ENCODE assay signal across 23 cellular contexts in genomic region chr3:60514085-60514649, GRCh38.
"Had no signal": no experiment of that assay in that cellular context is flagged by ENCODE, and none has a peak within 500 bp of the region (broad histone marks: within the 10 kb centered on the region; RNA-seq: fewer than 3 reads in every experiment).

No MANE protein-coding gene starts in this region.

- H3K4me1 ChIP-seq: adrenal gland, Peyer's patch, SJCRH30 had no signal

- H3K27ac Mint-ChIP-seq: activated CD8-positive, alpha-beta T cell treated with anti-CD3 and anti-CD28 coated beads, Interleukin-2, amount 10 ng/mL, durations not matched to agents 7 days and 5 days; activated naive CD8-positive, alpha-beta T cell treated with anti-CD3 and anti-CD28 coated beads, Interleukin-2, amount 10 ng/mL, durations not matched to agents 7 days and 5 days; T-helper 17 cell; WTC11 had no signal

- H3K36me3 ChIP-seq: adrenal gland, Peyer's patch, SJCRH30 had no signal

- H3K9me3 ChIP-seq: Peyer's patch, SJCRH30 had no signal

- H3K4me3 ChIP-seq: adrenal gland, Peyer's patch, SJCRH30 had no signal

- ATAC-seq: activated CD8-positive, alpha-beta T cell treated with anti-CD3 and anti-CD28 coated beads, Interleukin-2, amount 10 ng/mL, durations not matched to agents 7 days and 5 days; T-helper 17 cell; WTC11 had no signal

- H3K36me3 Mint-ChIP-seq: activated naive CD8-positive, alpha-beta T cell treated with anti-CD3 and anti-CD28 coated beads, Interleukin-2, amount 10 ng/mL, durations not matched to agents 7 days and 5 days; WTC11 had no signal

- H3K27me3 ChIP-seq: adrenal gland, Peyer's patch, SJCRH30 had no signal

- H3K4me1 Mint-ChIP-seq: activated naive CD8-positive, alpha-beta T cell treated with anti-CD3 and anti-CD28 coated beads, Interleukin-2, amount 10 ng/mL, durations not matched to agents 7 days and 5 days; T-helper 17 cell had no signal

- H3K9ac ChIP-seq: KMS-11 had no signal

- H3K4me2 ChIP-seq: KMS-11 had no signal

- H3K27me3 Mint-ChIP-seq: activated naive CD8-positive, alpha-beta T cell treated with anti-CD3 and anti-CD28 coated beads, Interleukin-2, amount 10 ng/mL, durations not matched to agents 7 days and 5 days had no signal

- H3K27ac ChIP-seq: adrenal gland, KMS-11, Peyer's patch, RWPE1, SJCRH30 had no signal

- DNase-seq: activated CD4-positive, alpha-beta T cell treated with anti-CD3 and anti-CD28 coated beads for 48 hours; activated CD4-positive, alpha-beta T cell treated with anti-CD3 and anti-CD28 coated beads, Interleukin-2, amount 50 U/mL, for 4 hours; activated CD4-positive, CD25-positive, alpha-beta regulatory T cell treated with anti-CD3 and anti-CD28 coated beads, Interleukin-2, amount 50 U/mL, for 72 hours; activated CD8-positive, alpha-beta memory T cell treated with anti-CD3 and anti-CD28 coated beads, Interleukin-2, amount 50 U/mL, for 48 hours; activated CD8-positive, alpha-beta T cell treated with anti-CD3 and anti-CD28 coated beads, Interleukin-2, amount 10 ng/mL, durations not matched to agents 7 days and 5 days; activated naive CD4-positive, alpha-beta T cell treated with anti-CD3 and anti-CD28 coated beads, Interleukin-2, amount 50 U/mL, for 16 hours; activated naive CD8-positive, alpha-beta T cell treated with anti-CD3 and anti-CD28 coated beads, Interleukin-2, amount 10 ng/mL, durations not matched to agents 7 days and 5 days; activated T-cell treated with anti-CD3 and anti-CD28 coated beads, Interleukin-2, amount 50 U/mL, for 1 hour; adrenal gland; anterior cingulate cortex; NCI-H1092; NCI-H1417; NCI-H1694 treated with DMSO at 0.1 percent for 48 hours; NCI-H2081; NCI-H226; Peyer's patch; Right ventricle myocardium superior; SJCRH30; T-helper 17 cell; T-helper 9 cell had no signal

- H3K4me3 Mint-ChIP-seq: activated CD8-positive, alpha-beta T cell treated with anti-CD3 and anti-CD28 coated beads, Interleukin-2, amount 10 ng/mL, durations not matched to agents 7 days and 5 days; activated naive CD8-positive, alpha-beta T cell treated with anti-CD3 and anti-CD28 coated beads, Interleukin-2, amount 10 ng/mL, durations not matched to agents 7 days and 5 days; T-helper 17 cell; WTC11 had no signal
